Comparison of ENCODE assay signal across 1 cellular context in genomic region chr17:70476368-70476767, GRCh38.
TF ChIP-seq lines count a peak whose summit lies in the region.

No MANE protein-coding gene starts in this region.

TF ChIP-seq in SK-N-SH, 30 proteins besides CTCF, POLR2A, EP300 and RAD21 (continued from another document):
- TF ChIP-seq ZBTB33 (IDR thresholded peaks at IDR 0.05; ENCODE audit: borderline replicate concordance, low read depth) (no peak), CHD2 (IDR thresholded peaks at IDR 0.05; ENCODE audit: low read length, partially characterized antibody) (no peak), PBX3 (IDR thresholded peaks at IDR 0.05) (no peak), EZH2phosphoT487 (IDR thresholded peaks at IDR 0.05; ENCODE audit: borderline replicate concordance, low read depth) (no peak), MXI1 (IDR thresholded peaks at IDR 0.05; ENCODE audit: low read depth, low read length) (no peak), RFX5 (IDR thresholded peaks at IDR 0.05; ENCODE audit: low read length) (no peak), ELF1 (IDR thresholded peaks at IDR 0.05) (no peak), SMC3 (IDR thresholded peaks at IDR 0.05; ENCODE audit: low read depth, low read length) (no peak)
